ENCODE assay signal across 8 cellular contexts in the genomic region with DNA sequence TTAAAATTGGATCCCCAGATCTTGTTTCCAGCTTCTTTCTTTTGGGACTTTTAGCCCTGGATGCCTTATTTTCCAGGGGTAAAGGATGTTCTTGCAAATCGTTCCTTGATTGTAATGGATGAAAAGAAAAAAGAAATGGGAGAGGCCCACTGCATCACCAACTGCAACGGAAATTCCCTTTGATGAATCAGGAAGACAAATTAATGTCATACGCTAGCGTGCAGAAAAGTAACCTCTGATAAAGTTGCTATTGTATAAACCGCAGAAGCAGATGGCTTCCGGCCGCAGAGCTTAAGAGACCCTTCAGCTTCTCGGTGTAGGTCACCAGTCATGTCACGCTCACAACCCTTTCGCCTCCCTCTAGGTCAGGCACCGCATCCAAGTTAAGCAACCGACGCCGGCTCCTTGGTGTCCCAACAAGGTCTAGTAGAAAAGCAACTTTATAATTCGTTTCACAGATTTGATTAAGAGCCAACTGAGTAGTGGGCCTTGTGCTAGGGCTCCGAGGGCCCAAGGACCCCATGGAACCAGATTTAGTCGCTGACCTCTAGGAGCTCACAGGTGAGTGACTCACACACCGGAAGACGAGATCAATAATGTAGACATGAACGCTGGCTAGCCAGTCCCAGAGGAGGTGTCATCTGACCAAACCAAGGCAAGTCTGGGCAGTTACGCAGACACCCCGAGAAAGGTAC. TPM values are rescaled to one million over a fixed set of nuclear protein-coding genes. Genes with fewer than 3 reads are reported as not detected.
DNase-seq lines count a peak whose midpoint lies in the region; ATAC-seq and TF ChIP-seq lines count a peak whose summit lies in the region.

No MANE protein-coding gene starts in this region.

- peaks cover 0 to 2% of the 10 kb centered on the region in 2 donors for H3K36me3 ChIP-seq in stomach smooth muscle (ENCODE audit: control insufficient read depth in 2 of 2, insufficient read depth in 2 of 2, low read length in 2 of 2)

- DNase-seq in NCI-H510A (lab: John Stamatoyannopoulos, UW) (peak; percentile 38), NCI-H510A treated with DMSO at 0.1 percent for 48 hours (lab: John Stamatoyannopoulos, UW) (no peak), NOMO-1 (lab: John Stamatoyannopoulos, UW; ENCODE audit: unreplicated experiment in 2 of 2) (peak; percentile 84 to 91), nephron progenitor cell (peak; percentile 47)
- peak; percentile 73 for DNase-seq in activated CD8-positive, alpha-beta memory T cell treated with anti-CD3 and anti-CD28 coated beads, Interleukin-2, amount 50 U/mL, for 4 hours

- H3K4me3 Mint-ChIP-seq in nephron progenitor cell = peak overlapping the region; percentile 97

- H3K4me1 ChIP-seq in stomach smooth muscle (ENCODE audit: control insufficient read depth, insufficient read depth, low read length) = peaks cover 16% of the 10 kb centered on the region

- no peaks in the 10 kb centered on the region for H3K9me3 ChIP-seq in stomach smooth muscle (ENCODE audit: control insufficient read depth in 2 of 2, low read length in 2 of 2)

- H3K27ac ChIP-seq in stomach smooth muscle (ENCODE audit: low read length) = peak overlapping the region; percentile 99

- peak overlapping the region; percentile 99 to 100 for H3K9ac ChIP-seq in stomach smooth muscle (ENCODE audit: low read length in 2 of 2)

- peak; percentile 41 for ATAC-seq in HG02970 (IDR thresholded peaks at IDR 0.05; ENCODE audit: low FRiP score, unreplicated experiment)
- ATAC-seq in esophagus mucosa = peak; percentile 76

- TF ChIP-seq CTCF in nephron progenitor cell (IDR thresholded peaks at IDR 0.05) = no peak

- H3K27me3 Mint-ChIP-seq in nephron progenitor cell (ENCODE audit: low read depth, poor library complexity) = peaks cover 8% of the 10 kb centered on the region

- no peaks in the 10 kb centered on the region for H3K36me3 Mint-ChIP-seq in nephron progenitor cell (ENCODE audit: low read depth)

- H3K27ac Mint-ChIP-seq in nephron progenitor cell = peak overlapping the region; percentile 100

- no peaks in the 10 kb centered on the region for H3K9me3 Mint-ChIP-seq in nephron progenitor cell

- H3K4me3 ChIP-seq in stomach smooth muscle (ENCODE audit: low read length in 2 of 2) = peak overlapping the region; percentile 77 to 97

- peaks cover 54% of the 10 kb centered on the region for H3K4me1 Mint-ChIP-seq in nephron progenitor cell

- H3K27me3 ChIP-seq in stomach smooth muscle (ENCODE audit: control insufficient read depth in 1 of 2, insufficient read depth in 2 of 2, low read length in 2 of 2) = no peaks in the 10 kb centered on the region

RNA-seq across cellular contexts. Expression of a gene that starts 1.3 kb away (rescaled TPM):
- total RNA-seq in esophagus mucosa = 33.8 TPM

RNA-seq across cellular contexts. Expression of a gene that starts 1.9 kb away (rescaled TPM):
- total RNA-seq in esophagus mucosa = 1.7 TPM

RNA-seq across cellular contexts. Expression of a gene that starts 44.9 kb away (rescaled TPM):
- total RNA-seq in esophagus mucosa = 0.76 TPM
